In genomic region chr17:46548607-46549006, GRCh38 we compare ENCODE assay signal across 7 cellular contexts. TPM values are rescaled to one million over a fixed set of nuclear protein-coding genes. Genes with fewer than 3 reads are reported as not detected.
DNase-seq lines count a peak whose midpoint lies in the region; TF ChIP-seq lines count a peak whose summit lies in the region.
"Not testable (repeated sequence)": the region's sequence is repeated elsewhere in the genome, so short reads cannot be mapped to it uniquely, and the experiment has no call there.

No MANE protein-coding gene starts in this region.

- H3K4me2 ChIP-seq in H9 (ENCODE audit: insufficient read depth, insufficient read length, low read length), result not testable (repeated sequence)

- not testable (repeated sequence) for H2AK5ac ChIP-seq in H9 (ENCODE audit: insufficient read length, low read length)

- not testable (repeated sequence) for H2AFZ ChIP-seq in H9 (ENCODE audit: low read length)

- TF ChIP-seq CTCF in H9 (conservative IDR thresholded peaks at IDR 0.05); WERI-Rb-1 (IDR thresholded peaks at IDR 0.05; ENCODE audit: low read depth, low read length); endodermal cell (conservative IDR thresholded peaks at IDR 0.05): not testable (repeated sequence)

- CTCF ChIA-PET in activated naive CD4-positive, alpha-beta T cell treated with anti-CD3 and anti-CD28 coated beads, Interleukin-2, amount 10 ng/mL, durations not matched to agents 7 days and 5 days (lab: Charles Lee), result not testable (repeated sequence)

- not testable (repeated sequence) for H3K36me3 Mint-ChIP-seq in H9 (ENCODE audit: insufficient read depth in 1 of 3, low read depth in 3 of 3); activated naive CD4-positive, alpha-beta T cell treated with anti-CD3 and anti-CD28 coated beads, Interleukin-2, amount 10 ng/mL, durations not matched to agents 7 days and 5 days; endodermal cell (ENCODE audit: low read depth)

- H3K4me1 ChIP-seq in H9 (ENCODE audit: insufficient read depth, low read length); endodermal cell (ENCODE audit: control insufficient read depth, insufficient read depth, low read length): not testable (repeated sequence)

- not testable (repeated sequence) for H3K23ac ChIP-seq in H9 (ENCODE audit: insufficient read length, low read depth, low read length)

- not testable (repeated sequence) for H3K4ac ChIP-seq in H9 (ENCODE audit: low read depth, low read length)

- H3K9me3 Mint-ChIP-seq in H9; activated naive CD4-positive, alpha-beta T cell treated with anti-CD3 and anti-CD28 coated beads, Interleukin-2, amount 10 ng/mL, durations not matched to agents 7 days and 5 days; endodermal cell: not testable (repeated sequence)

- H3K27ac Mint-ChIP-seq in H9, endodermal cell: not testable (repeated sequence)
- H3K27ac Mint-ChIP-seq in activated naive CD4-positive, alpha-beta T cell treated with anti-CD3 and anti-CD28 coated beads, Interleukin-2, amount 10 ng/mL, durations not matched to agents 7 days and 5 days, result peak overlapping the region; percentile 5

- not testable (repeated sequence) for H3K9me3 ChIP-seq in H9 (ENCODE audit: control insufficient read depth, low read depth, low read length); WERI-Rb-1 (ENCODE audit: severe bottlenecking); endodermal cell (ENCODE audit: control insufficient read depth, low read length)

- H4K5ac ChIP-seq in H9 (ENCODE audit: insufficient read length, low read depth, low read length), result not testable (repeated sequence)

- H4K91ac ChIP-seq in H9 (ENCODE audit: insufficient read length, low read depth, low read length), result not testable (repeated sequence)

- H2BK12ac ChIP-seq in H9 (ENCODE audit: insufficient read length, low read depth, low read length), result not testable (repeated sequence)

- H3K79me2 ChIP-seq in H9 (ENCODE audit: insufficient read depth, low read length), result not testable (repeated sequence)

- not testable (repeated sequence) for H2BK15ac ChIP-seq in H9 (ENCODE audit: low read depth, low read length)

- not testable (repeated sequence) for H2BK5ac ChIP-seq in H9 (ENCODE audit: insufficient read length, low read length)

- H3K4me3 ChIP-seq in WERI-Rb-1 (ENCODE audit: low read depth, low read length); endodermal cell (ENCODE audit: low read length): not testable (repeated sequence)

- not testable (repeated sequence) for H3K4me1 Mint-ChIP-seq in H9; activated naive CD4-positive, alpha-beta T cell treated with anti-CD3 and anti-CD28 coated beads, Interleukin-2, amount 10 ng/mL, durations not matched to agents 7 days and 5 days; endodermal cell

- not testable (repeated sequence) for H2BK20ac ChIP-seq in H9 (ENCODE audit: low read depth, low read length, poor library complexity, severe bottlenecking)

- not testable (repeated sequence) for H3K27me3 ChIP-seq in H9 (ENCODE audit: insufficient read depth, low read length); WERI-Rb-1 (ENCODE audit: insufficient read depth, low read depth, severe bottlenecking); endodermal cell (ENCODE audit: control insufficient read depth, insufficient read depth, low read length, poor library complexity, severe bottlenecking)

- H3K4me3 Mint-ChIP-seq in H9; activated naive CD4-positive, alpha-beta T cell treated with anti-CD3 and anti-CD28 coated beads, Interleukin-2, amount 10 ng/mL, durations not matched to agents 7 days and 5 days; endodermal cell: not testable (repeated sequence)

- H3K23me2 ChIP-seq in H9 (ENCODE audit: insufficient read length, low read depth, low read length, poor library complexity, severe bottlenecking), result not testable (repeated sequence)

- not testable (repeated sequence) for H2BK120ac ChIP-seq in H9 (ENCODE audit: low read depth, low read length, poor library complexity, severe bottlenecking)

- not testable (repeated sequence) for H3K36me3 ChIP-seq in WERI-Rb-1; endodermal cell (ENCODE audit: control insufficient read depth, insufficient read depth, low read length)

- H3K14ac ChIP-seq in H9 (ENCODE audit: insufficient read depth, low read length), result not testable (repeated sequence)

- H3K27me3 Mint-ChIP-seq in H9 (ENCODE audit: low read depth); activated naive CD4-positive, alpha-beta T cell treated with anti-CD3 and anti-CD28 coated beads, Interleukin-2, amount 10 ng/mL, durations not matched to agents 7 days and 5 days; endodermal cell (ENCODE audit: insufficient read depth): not testable (repeated sequence)

- H4K8ac ChIP-seq in H9 (replicated peaks; ENCODE audit: insufficient read length, low read depth, low read length), result not testable (repeated sequence)

- not testable (repeated sequence) for H3K18ac ChIP-seq in H9 (ENCODE audit: insufficient read length, low read depth, low read length)

- H3K56ac ChIP-seq in H9 (ENCODE audit: insufficient read length, low read depth, low read length), result not testable (repeated sequence)

- H4K20me1 ChIP-seq in H9 (ENCODE audit: control insufficient read depth, insufficient read depth, insufficient read length), result not testable (repeated sequence)

- H3K27ac ChIP-seq in H9 (ENCODE audit: insufficient read length, low read depth, low read length); WERI-Rb-1; endodermal cell (ENCODE audit: low read depth, low read length): not testable (repeated sequence)

- not testable (repeated sequence) for H3K79me1 ChIP-seq in H9 (ENCODE audit: insufficient read depth, low read depth, low read length, poor library complexity, severe bottlenecking)

- not testable (repeated sequence) for H3T11ph ChIP-seq in H9 (ENCODE audit: low read length)

- DNase-seq in A172 (ENCODE audit: low spot score), result peak; percentile 0
- peak; percentile 19 for DNase-seq in H9
- DNase-seq in WERI-Rb-1, result peak; percentile 6
- DNase-seq in activated naive CD4-positive, alpha-beta T cell treated with anti-CD3 and anti-CD28 coated beads, Interleukin-2, amount 10 ng/mL, durations not matched to agents 7 days and 5 days, result not testable (repeated sequence)
- DNase-seq in endodermal cell, result peak; percentile 39
- DNase-seq in mesenteric fat pad (ENCODE audit: low spot score), result peak; percentile 67
- DNase-seq in superior temporal gyrus (ENCODE audit: extremely low spot score), result peak; percentile 2

- H3K9ac ChIP-seq in H9 (ENCODE audit: extremely low read depth, insufficient read length, low read length); endodermal cell (ENCODE audit: extremely low read depth, low read length, poor library complexity, severe bottlenecking): not testable (repeated sequence)

- no CpG with 5 or more reads among the region's 10 CpGs for WGBS in H9 (ENCODE audit: extremely low coverage, insufficient read length, low lambda C conversion rate)
- 98% methylated on average over 6 of the region's 10 CpGs; no CpG with 5 or more reads in 1 of the 2 experiments for whole genome bisulfite sequencing in endodermal cell (ENCODE audit: insufficient coverage in 1 of 2, insufficient read length in 1 of 2), 2 experiments

RNA-seq across cellular contexts. Expression of gene ARL17A, which starts 30.9 kb away (rescaled TPM):
- total RNA-seq in A172 (2014; rRNA removed; shearing (Covaris generic)), result 4.7 and 5.8 TPM in 2 replicates
- total RNA-seq in H9 (2021) (10.4 and 12.2 TPM in 2 replicates), endodermal cell (10 to 100 TPM; 15.7 to 32.0 TPM), mesenteric fat pad (6.5 TPM)
- polyA plus RNA-seq in endodermal cell (2013, experiment 1 of 2), result 7.9 TPM
- polyA plus RNA-seq in endodermal cell (2013, experiment 2 of 2), result 5.6 TPM

RNA-seq across cellular contexts. Expression of gene LRRC37A2, which starts 36.3 kb away (rescaled TPM):
- total RNA-seq in A172 (2014; rRNA removed; shearing (Covaris generic)), result 1.9 and 3.4 TPM in 2 replicates
- total RNA-seq in H9 (2021) (7.9 and 9.3 TPM in 2 replicates), endodermal cell (10 to 100 TPM; 15.0 to 16.4 TPM), mesenteric fat pad (12.4 TPM)
- polyA plus RNA-seq in endodermal cell (2013, experiment 1 of 2), result 7.9 TPM
- 6.7 TPM for polyA plus RNA-seq in endodermal cell (2013, experiment 2 of 2)

RNA-seq across cellular contexts. Expression of gene NSF, which starts 41.9 kb away (rescaled TPM):
- total RNA-seq in A172 (2014; rRNA removed; shearing (Covaris generic)), result 47.6 and 55.9 TPM in 2 replicates
- 36.4 TPM in 2 replicates for total RNA-seq in H9 (2021)
- total RNA-seq in endodermal cell, result 10 to 100 TPM; 29.7 to 41.0 TPM
- polyA plus RNA-seq in endodermal cell (2013, experiment 1 of 2), result 34.9 TPM
- polyA plus RNA-seq in endodermal cell (2013, experiment 2 of 2), result 32.8 TPM
- 48.8 TPM for total RNA-seq in mesenteric fat pad
